In the genomic region with DNA sequence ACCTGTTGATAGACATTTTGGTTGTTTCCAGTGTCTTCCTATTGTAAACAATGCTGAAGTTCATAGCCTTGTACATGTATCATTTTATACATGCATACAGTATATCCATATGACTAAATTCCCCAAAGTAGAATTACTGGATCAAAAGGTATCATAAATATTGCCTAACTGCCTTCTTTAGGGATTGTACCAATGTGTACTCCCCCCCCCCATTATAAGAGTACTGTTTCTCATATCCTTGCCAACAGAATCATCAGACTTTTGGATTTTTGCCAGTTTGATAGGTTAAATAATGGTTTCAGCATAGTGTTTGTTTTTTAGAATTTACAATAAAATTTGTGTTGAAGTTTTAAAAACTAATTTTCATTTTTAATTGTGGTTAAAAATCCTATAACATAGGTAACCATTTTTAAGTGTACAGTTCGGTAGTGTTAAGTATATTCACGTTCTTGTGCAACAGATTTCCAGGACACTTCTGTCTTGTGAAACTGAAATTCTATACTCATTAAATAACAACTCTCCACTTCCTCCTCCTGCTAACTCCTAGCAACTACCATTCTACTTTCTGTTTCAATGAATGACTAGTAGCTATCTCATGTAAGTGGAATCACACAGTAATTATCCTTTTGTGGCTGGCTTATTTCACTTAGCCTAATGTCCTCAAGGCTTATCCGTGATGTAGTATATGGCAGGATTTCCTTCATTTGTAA, we compare ENCODE assay signal across 8 cellular contexts. TPM values are rescaled to one million over a fixed set of nuclear protein-coding genes. Genes with fewer than 3 reads are reported as not detected.
DNase-seq lines count a peak whose midpoint lies in the region; ATAC-seq and TF ChIP-seq lines count a peak whose summit lies in the region.

No MANE protein-coding gene starts in this region.

- TF ChIP-seq POLR2A in ovary (IDR thresholded peaks at IDR 0.05), result no peak

- H3K27me3 ChIP-seq in ovary (no peaks in the 10 kb centered on the region), ascending aorta (no peaks in the 10 kb centered on the region)

- TF ChIP-seq CTCF in choroid plexus epithelial cell (conservative IDR thresholded peaks at IDR 0.05; ENCODE audit: low read depth, low read length), result no peak
- no peak for TF ChIP-seq CTCF in ovary (IDR thresholded peaks at IDR 0.05)
- TF ChIP-seq CTCF in ascending aorta (IDR thresholded peaks at IDR 0.05), result no peak

- ATAC-seq in GM19043 (IDR thresholded peaks at IDR 0.05; ENCODE audit: low read depth, unreplicated experiment) (peak; percentile 100), HG03108 (IDR thresholded peaks at IDR 0.05; ENCODE audit: unreplicated experiment) (peak; percentile 97)

- TF ChIP-seq EP300 in ovary (IDR thresholded peaks at IDR 0.05), result no peak

- DNase-seq in CD1c-positive myeloid dendritic cell (ENCODE audit: extremely low spot score) (peak; percentile 80), NCI-H2196 (lab: John Stamatoyannopoulos, UW; ENCODE audit: unreplicated experiment) (peak; percentile 96), choroid plexus epithelial cell (ENCODE audit: low read depth) (peak; percentile 94), pons (ENCODE audit: low spot score) (peak; percentile 67), ovary (no peak), ascending aorta (ENCODE audit: low spot score in 2 of 2) (no peak)

- H3K27ac ChIP-seq in ovary (no peak overlapping the region), ascending aorta (no peak overlapping the region)

- H3K9me3 ChIP-seq in ovary, result no peaks in the 10 kb centered on the region
- H3K9me3 ChIP-seq in ascending aorta, result no peaks in the 10 kb centered on the region

- no peak overlapping the region for H3K4me3 ChIP-seq in choroid plexus epithelial cell (ENCODE audit: low read depth, low read length)
- H3K4me3 ChIP-seq in ovary, result no peak overlapping the region
- no peak overlapping the region for H3K4me3 ChIP-seq in ascending aorta

- 53 to 74% (median 63%) methylated on average over 3 of the region's 3 CpGs for WGBS in ovary, 3 donors

- H3K36me3 ChIP-seq in ovary, result no peaks in the 10 kb centered on the region
- H3K36me3 ChIP-seq in ascending aorta, result no peaks in the 10 kb centered on the region

- H3K4me1 ChIP-seq in ovary (ENCODE audit: insufficient read depth) (no peaks in the 10 kb centered on the region), ascending aorta (no peaks in the 10 kb centered on the region)

- intact Hi-C loops in ovary (cut with DNase I), result no loop called here
- intact Hi-C loops in ascending aorta (cut with DNase I), result no loop called here

RNA-seq across cellular contexts. Expression of gene MAP3K13, which starts 30.8 kb away (rescaled TPM):
- total RNA-seq in ovary (10 to 100 TPM; 14.5 to 40.5 (median 28.0) TPM), ascending aorta (21.9 TPM)
- polyA plus RNA-seq in ovary, result 10 to 100 TPM; 21.0 to 29.8 TPM

Comparison
In these comparisons a context has a peak if more than half of its experiments do, and no peak if none do; other contexts are left out.
1. DNase-seq: peak in CD1c-positive myeloid dendritic cell (single experiment), NCI-H2196 (single experiment), choroid plexus epithelial cell (single experiment) and pons (single experiment); none in ovary (0 of 5) and ascending aorta (0 of 2).